8 cellular contexts compared by ENCODE assay signal in the genomic region with DNA sequence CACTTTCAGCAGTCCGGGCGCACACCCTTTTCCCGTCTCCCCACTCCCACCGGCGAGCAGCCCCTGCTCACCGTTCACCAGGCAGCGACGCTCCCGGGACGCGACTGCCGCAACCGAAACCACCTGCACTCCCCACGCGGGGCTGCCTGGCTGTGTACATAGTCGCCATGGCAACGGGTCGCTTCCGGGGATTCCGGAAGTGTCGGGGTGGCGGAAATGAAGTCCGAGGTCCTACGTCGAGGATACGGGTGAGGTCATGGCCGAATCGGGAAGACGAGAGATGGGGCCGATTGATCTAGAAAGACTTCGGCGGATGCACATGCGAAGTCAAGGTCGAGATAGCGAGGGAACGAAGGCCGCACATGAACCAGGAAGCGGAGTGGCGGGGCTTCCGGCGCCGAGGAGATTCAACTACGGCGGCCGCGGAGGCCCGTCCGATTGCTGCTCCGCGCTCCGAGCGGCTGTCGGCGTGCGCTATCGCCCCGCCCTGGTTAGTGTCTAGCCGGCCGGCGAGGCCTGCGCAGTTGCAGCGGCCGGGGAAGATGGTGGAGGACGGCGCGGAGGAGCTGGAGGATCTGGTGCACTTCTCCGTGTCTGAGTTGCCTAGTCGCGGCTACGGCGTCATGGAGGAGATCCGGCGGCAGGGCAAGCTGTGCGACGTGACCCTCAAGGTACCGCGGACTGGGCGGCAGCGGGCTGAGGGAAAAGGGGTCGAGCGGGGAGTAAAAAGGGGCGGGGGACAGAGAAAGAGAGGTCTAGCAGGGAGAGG. TPM values are rescaled to one million over a fixed set of nuclear protein-coding genes. Genes with fewer than 3 reads are reported as not detected.
DNase-seq lines count a peak whose midpoint lies in the region; ATAC-seq and TF ChIP-seq lines count a peak whose summit lies in the region.

A gene with protein sequence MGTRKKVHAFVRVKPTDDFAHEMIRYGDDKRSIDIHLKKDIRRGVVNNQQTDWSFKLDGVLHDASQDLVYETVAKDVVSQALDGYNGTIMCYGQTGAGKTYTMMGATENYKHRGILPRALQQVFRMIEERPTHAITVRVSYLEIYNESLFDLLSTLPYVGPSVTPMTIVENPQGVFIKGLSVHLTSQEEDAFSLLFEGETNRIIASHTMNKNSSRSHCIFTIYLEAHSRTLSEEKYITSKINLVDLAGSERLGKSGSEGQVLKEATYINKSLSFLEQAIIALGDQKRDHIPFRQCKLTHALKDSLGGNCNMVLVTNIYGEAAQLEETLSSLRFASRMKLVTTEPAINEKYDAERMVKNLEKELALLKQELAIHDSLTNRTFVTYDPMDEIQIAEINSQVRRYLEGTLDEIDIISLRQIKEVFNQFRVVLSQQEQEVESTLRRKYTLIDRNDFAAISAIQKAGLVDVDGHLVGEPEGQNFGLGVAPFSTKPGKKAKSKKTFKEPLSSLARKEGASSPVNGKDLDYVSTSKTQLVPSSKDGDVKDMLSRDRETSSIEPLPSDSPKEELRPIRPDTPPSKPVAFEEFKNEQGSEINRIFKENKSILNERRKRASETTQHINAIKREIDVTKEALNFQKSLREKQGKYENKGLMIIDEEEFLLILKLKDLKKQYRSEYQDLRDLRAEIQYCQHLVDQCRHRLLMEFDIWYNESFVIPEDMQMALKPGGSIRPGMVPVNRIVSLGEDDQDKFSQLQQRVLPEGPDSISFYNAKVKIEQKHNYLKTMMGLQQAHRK (minus strand): TSS at position 376 of the 769 bp plus-strand sequence. CDS start 5,425 bp downstream, outside the sequence.
TSS of gene KLHL18 (plus strand) at position 521 of the 769 bp plus-strand sequence. CDS start at position 543, 22 bp downstream.

- no peaks in the 10 kb centered on the region for H3K27me3 Mint-ChIP-seq in type B pancreatic cell

- TF ChIP-seq POLR2A in adrenal gland (IDR thresholded peaks at IDR 0.05) (peak; percentile 83 to 84), heart left ventricle (IDR thresholded peaks at IDR 0.05) (peak in 1 of 2 donors; percentile 42)

- TF ChIP-seq CTCF in GM12875 (IDR thresholded peaks at IDR 0.05; ENCODE audit: borderline replicate concordance, insufficient read depth, low read depth, low read length) (no peak), adrenal gland (IDR thresholded peaks at IDR 0.05) (no peak), heart left ventricle (IDR thresholded peaks at IDR 0.05) (peak in 1 of 12 donors; percentile 31), type B pancreatic cell (conservative IDR thresholded peaks at IDR 0.05) (no peak)

- DNase-seq in NCI-H1417 (lab: John Stamatoyannopoulos, UW) (peak; percentile 86 to 95 (median 94)), SW480 (ENCODE audit: low spot score) (peak; percentile 94), adrenal gland (peak; percentile 94 to 97 (median 96)), heart left ventricle (peak; percentile 94 to 97 (median 95)), posterior cingulate gyrus (peak; percentile 88 to 98 (median 93)), type B pancreatic cell (ENCODE audit: extremely low spot score, unreplicated experiment) (peak; percentile 92)

- peak within 1 kb of the TSS; percentile 99 for H3K4me3 Mint-ChIP-seq in type B pancreatic cell

- H3K9me3 Mint-ChIP-seq in type B pancreatic cell = no peaks in the 10 kb centered on the region

- intact Hi-C loops in adrenal gland (cut with DNase I) = loop anchor here in 1 of 2 donors (5.0 kb wide), 1 partner anchor 35 kb away; no protein-coding TSS in a partner anchor
- intact Hi-C loops in heart left ventricle (cut with DNase I) = loop anchor here in 6 of 10 donors (2.0 to 10.0 kb wide), 6 partner anchors 35 to 120 kb away; partner anchors contain the start of genes SETD2 (in 3 of the 6) and PTPN23 (in 1 of the 6)
- intact Hi-C loops in posterior cingulate gyrus (cut with DNase I) = loop anchor here (1.0 to 10.0 kb wide), 3 partner anchors 102 to 305 kb away; partner anchors contain the start of genes CCDC12, NBEAL2, PTPN23 and SETD2

- peaks cover 14% of the 10 kb centered on the region for H3K4me1 Mint-ChIP-seq in type B pancreatic cell (ENCODE audit: unreplicated experiment)

- peaks cover 7% of the 10 kb centered on the region for H3K36me3 Mint-ChIP-seq in type B pancreatic cell

- H3K4me3 ChIP-seq in GM12875 (ENCODE audit: low read depth, low read length) = peak within 1 kb of the TSS; percentile 91
- peak within 1 kb of the TSS; percentile 63 to 87 (median 76) for H3K4me3 ChIP-seq in adrenal gland
- H3K4me3 ChIP-seq in heart left ventricle = peak within 1 kb of the TSS; percentile 66 to 90 (median 84)

- H3K36me3 ChIP-seq in adrenal gland (replicated peaks in 1 of 2) = peaks cover 0 to 5% of the 10 kb centered on the region in 2 donors
- H3K36me3 ChIP-seq in heart left ventricle = peaks cover 0 to 14% (median 6%) of the 10 kb centered on the region in 9 donors

- peak; percentile 88 for ATAC-seq in HG02759 (IDR thresholded peaks at IDR 0.05; ENCODE audit: unreplicated experiment)
- peak; percentile 91 to 98 (median 97) for ATAC-seq in heart left ventricle

- peak within 1 kb of the TSS; percentile 98 for H3K27ac Mint-ChIP-seq in type B pancreatic cell

- H3K27me3 ChIP-seq in adrenal gland (no peaks in the 10 kb centered on the region), heart left ventricle (no peaks in the 10 kb centered on the region)

- H3K4me1 ChIP-seq in adrenal gland (replicated peaks in 1 of 2) = peaks cover 13 to 39% of the 10 kb centered on the region in 2 donors
- H3K4me1 ChIP-seq in heart left ventricle = peaks cover 7 to 48% (median 30%) of the 10 kb centered on the region in 12 donors

- WGBS in adrenal gland, 4 donors = 0 to 1% (median 0%) methylated on average over 29 to 82 of the region's 82 CpGs
- 0 to 1% (median 1%) methylated on average over 67 to 82 of the region's 82 CpGs for WGBS in heart left ventricle, 4 donors

- H3K27ac ChIP-seq in adrenal gland = peak within 1 kb of the TSS; percentile 86 to 99 (median 91)
- peak within 1 kb of the TSS; percentile 66 to 98 (median 94) for H3K27ac ChIP-seq in heart left ventricle

- no peaks in the 10 kb centered on the region for H3K9me3 ChIP-seq in adrenal gland (replicated peaks in 1 of 3)
- H3K9me3 ChIP-seq in heart left ventricle = no peaks in the 10 kb centered on the region

RNA-seq across cellular contexts. Expression of the first gene that starts in this region (rescaled TPM):
- 1 to 10 TPM; 1.1 to 9.8 (median 5.5) TPM for total RNA-seq in adrenal gland
- 10 to 100 TPM in 1 of 3 donors, 1 to 10 TPM in 2; 3.1 to 12.8 (median 4.2) TPM for polyA plus RNA-seq in adrenal gland
- total RNA-seq in heart left ventricle = 10 to 100 TPM in 3 of 9 donors, 1 to 10 TPM in 6; 5.2 to 13.0 (median 8.6) TPM
- 10 to 100 TPM in 1 of 2 donors, 1 to 10 TPM in 1; 8.7 to 19.2 TPM for polyA plus RNA-seq in heart left ventricle
- 13.7 and 14.8 TPM in 2 replicates for total RNA-seq in type B pancreatic cell (ENCODE audit: low replicate concordance)

RNA-seq across cellular contexts. Expression of gene KLHL18, which starts in this region (rescaled TPM):
- total RNA-seq in adrenal gland (10 to 100 TPM; 10.6 to 62.1 (median 32.5) TPM), heart left ventricle (10 to 100 TPM; 15.2 to 51.0 (median 43.5) TPM), type B pancreatic cell (ENCODE audit: low replicate concordance) (27.3 and 29.1 TPM in 2 replicates)
- polyA plus RNA-seq in adrenal gland (10 to 100 TPM; 14.3 to 42.5 (median 20.9) TPM), heart left ventricle (100 to 1,000 TPM in 1 of 2 donors, 10 to 100 TPM in 1; 50.4 to 109 TPM)

Comparison
In these comparisons a context has a peak if more than half of its experiments do, and no peak if none do; other contexts are left out.
1. Peak in every context shown above with its lines: DNase-seq, ATAC-seq, H3K4me3 ChIP-seq and H3K27ac ChIP-seq.